Comparison of ENCODE assay signal across 9 cellular contexts in the genomic region with DNA sequence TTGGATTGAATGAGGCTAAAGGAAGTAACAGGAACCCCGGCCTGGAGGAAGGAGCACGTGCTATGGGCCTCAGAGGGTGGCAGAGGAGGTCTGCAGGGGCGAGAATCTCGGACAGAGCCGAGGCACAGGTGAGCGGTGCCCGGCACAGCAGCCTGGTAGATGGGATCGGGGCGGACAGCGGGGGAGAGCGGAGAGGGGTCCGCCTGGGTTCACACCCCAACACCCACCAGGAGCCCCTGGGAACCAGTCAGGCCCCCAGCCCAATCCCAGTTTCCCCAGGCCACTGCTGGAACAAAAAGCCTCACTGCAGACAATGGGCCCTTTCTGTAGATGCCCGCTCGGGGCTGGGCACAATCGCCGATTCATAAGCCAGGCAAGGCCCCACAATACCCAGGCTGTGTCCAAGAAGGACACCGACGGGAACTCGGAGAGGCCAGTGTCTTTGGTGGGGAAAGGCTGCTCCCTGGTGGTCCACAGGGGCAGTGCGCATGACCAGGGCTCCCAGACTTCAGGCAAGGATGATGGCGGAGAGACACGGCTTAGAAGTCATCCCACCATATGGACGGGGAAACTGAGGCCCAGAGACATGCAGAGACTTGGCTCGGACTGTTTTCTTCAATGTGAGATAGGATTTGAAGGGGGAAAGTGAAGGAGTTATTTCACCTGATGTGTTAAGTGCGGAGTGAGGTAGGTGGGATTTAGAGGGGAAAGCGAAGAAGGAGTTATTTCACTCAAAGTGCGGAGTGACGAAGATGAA.
DNase-seq lines count a peak whose midpoint lies in the region; ATAC-seq and TF ChIP-seq lines count a peak whose summit lies in the region.
"Had no signal": no experiment of that assay in that cellular context is flagged by ENCODE, and none has a peak within 500 bp of the region (broad histone marks: within the 10 kb centered on the region; RNA-seq: fewer than 3 reads in every experiment).

No MANE protein-coding gene starts in this region.

- no peaks in the 10 kb centered on the region for H3K9me3 ChIP-seq in lung (ENCODE audit: control insufficient read depth in 2 of 2, insufficient read depth in 1 of 2, low read length in 1 of 2)

- H3K27ac ChIP-seq in lung (ENCODE audit: low read depth in 1 of 2, low read length in 1 of 2): no peak overlapping the region

- H3K27ac Mint-ChIP-seq in HFFc6: no peak overlapping the region
- H3K27ac Mint-ChIP-seq: activated naive CD8-positive, alpha-beta T cell had no signal

- WGBS in lung, 2 donors: 52 to 54% methylated on average over 28 of the region's 28 CpGs

- ATAC-seq in lung (ENCODE audit: insufficient read depth, low FRiP score): no peak
- no peak for ATAC-seq in GM18519 (IDR thresholded peaks at IDR 0.05; ENCODE audit: low FRiP score, unreplicated experiment)

- H3K36me3 Mint-ChIP-seq in HFFc6 (ENCODE audit: low read depth): no peaks in the 10 kb centered on the region
- H3K36me3 Mint-ChIP-seq: activated naive CD8-positive, alpha-beta T cell had no signal

- DNase-seq in D341Med (ENCODE audit: low spot score) (peak; percentile 54), HFFc6 (peak; percentile 48), NCI-H460 (ENCODE audit: extremely low read depth, low read depth) (peak; percentile 64), dermis microvascular lymphatic vessel endothelial cell (ENCODE audit: low read depth in 2 of 2) (peak; percentile 33 to 56), lung (ENCODE audit: low spot score) (peak; percentile 68)
- DNase-seq in activated CD4-positive, alpha-beta T cell treated with anti-CD3 and anti-CD28 coated beads, Interleukin-2, amount 50 U/mL, for 24 hours (ENCODE audit: low read depth in 1 of 2, low spot score in 1 of 2): peak; percentile 50 to 57
- peak; percentile 46 for DNase-seq in stimulated activated CD8-positive, alpha-beta memory T cell treated with anti-CD3 and anti-CD28 coated beads, Interleukin-12 subunit alpha, Interleukin-12 subunit beta, amount 100 ng/mL, for 1 hour (ENCODE audit: low read depth)

- no peak overlapping the region for H3K4me3 ChIP-seq in lung

- H3K27me3 Mint-ChIP-seq in HFFc6 (ENCODE audit: insufficient read depth): peaks cover 5% of the 10 kb centered on the region

- TF ChIP-seq CTCF in HFFc6 (IDR thresholded peaks at IDR 0.05) (peak; percentile 94), lung (IDR thresholded peaks at IDR 0.05; ENCODE audit: control extremely low read depth, extremely low read depth) (peak; percentile 84)

- no peak overlapping the region for H3K4me3 Mint-ChIP-seq in HFFc6
- H3K4me3 Mint-ChIP-seq: activated naive CD8-positive, alpha-beta T cell had no signal

- H3K36me3 ChIP-seq in lung (ENCODE audit: control insufficient read depth in 2 of 2, insufficient read depth in 2 of 2, low read length in 2 of 2): no peaks in the 10 kb centered on the region

- H3K9me3 Mint-ChIP-seq in HFFc6: no peaks in the 10 kb centered on the region

- peaks cover 3% of the 10 kb centered on the region for H3K27me3 ChIP-seq in lung (ENCODE audit: control insufficient read depth, insufficient read depth)

- no peaks in the 10 kb centered on the region for H3K4me1 ChIP-seq in lung (ENCODE audit: control insufficient read depth in 2 of 2, insufficient read depth in 2 of 2, low read length in 2 of 2)

- H3K4me1 Mint-ChIP-seq in HFFc6 (ENCODE audit: low read depth): no peaks in the 10 kb centered on the region; the same call in 1 of the 2 replicates
